In the genomic region with DNA sequence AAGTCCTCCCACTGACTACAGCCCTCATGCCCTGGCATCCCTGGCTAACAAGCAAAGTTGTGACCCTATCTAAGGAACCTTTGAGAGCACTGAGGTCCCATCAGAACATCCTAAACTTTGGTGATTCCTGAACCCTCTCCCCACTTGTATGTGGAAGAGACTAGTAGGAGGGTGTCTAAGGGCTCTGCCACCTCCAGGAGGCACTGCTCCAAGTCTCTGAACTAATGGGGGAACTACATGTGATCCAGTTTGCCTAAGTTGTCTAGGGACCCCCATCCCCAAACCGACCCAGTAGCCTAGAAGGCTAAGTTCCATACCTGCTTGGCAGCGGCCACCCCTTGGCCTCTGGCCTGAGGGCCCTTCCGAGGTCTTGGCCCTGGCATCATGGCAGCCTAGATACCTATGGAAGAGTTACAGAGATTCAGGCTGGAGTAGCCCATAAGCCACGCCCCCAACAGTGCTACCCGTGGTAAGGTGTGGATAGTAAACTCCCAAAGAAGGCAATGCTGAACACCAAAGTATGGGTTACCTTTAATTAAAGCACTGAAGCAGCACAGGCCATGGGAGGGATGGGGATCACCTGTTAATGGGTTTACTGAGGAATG, we compare ENCODE assay signal across 10 cellular contexts. TPM values are rescaled to one million over a fixed set of nuclear protein-coding genes. Genes with fewer than 3 reads are reported as not detected.
DNase-seq lines count a peak whose midpoint lies in the region; ATAC-seq, FAIRE-seq and TF ChIP-seq lines count a peak whose summit lies in the region.
"Had no signal": no experiment of that assay in that cellular context is flagged by ENCODE, and none has a peak within 500 bp of the region (broad histone marks: within the 10 kb centered on the region; RNA-seq: fewer than 3 reads in every experiment).

No MANE protein-coding gene starts in this region.

- CTCF ChIA-PET in HepG2 (lab: Yijun Ruan, JAX; ENCODE audit: low intra/inter-chr PET ratio, low total read pairs), result no interaction called here

- H2AFZ ChIP-seq in HepG2 (ENCODE audit: low read length), result no peak overlapping the region

- no peaks in the 10 kb centered on the region for H3K27me3 Mint-ChIP-seq in activated naive CD8-positive, alpha-beta T cell treated with anti-CD3 and anti-CD28 coated beads, Interleukin-2, amount 10 ng/mL, durations not matched to agents 7 days and 5 days
- H3K27me3 Mint-ChIP-seq in memory B cell, result no peaks in the 10 kb centered on the region

- no peaks in the 10 kb centered on the region for H4K20me1 ChIP-seq in HepG2 (ENCODE audit: insufficient read depth, low read length)

- intact Hi-C loops in HepG2 (cut with micrococcal nuclease; ENCODE audit: unreplicated experiment), result no loop called here
- intact Hi-C loops in right lobe of liver (cut with DNase I), result no loop called here

- 82% methylated on average over 3 of the region's 5 CpGs for WGBS in HepG2 (ENCODE audit: low lambda C conversion rate)
- WGBS in right lobe of liver (ENCODE audit: insufficient coverage, low coverage, low lambda C conversion rate, missing lambda C conversion rate), result 59% methylated on average over 3 of the region's 5 CpGs

- no peak for FAIRE-seq in HepG2 (lab: Jason Lieb, UNC)
- FAIRE-seq: G401.6 had no signal

- peak overlapping the region; percentile 98 for H3K27ac Mint-ChIP-seq in activated naive CD8-positive, alpha-beta T cell treated with anti-CD3 and anti-CD28 coated beads, Interleukin-2, amount 10 ng/mL, durations not matched to agents 7 days and 5 days
- H3K27ac Mint-ChIP-seq in memory B cell, result peak overlapping the region; percentile 41

- H3K9me3 Mint-ChIP-seq in activated naive CD8-positive, alpha-beta T cell treated with anti-CD3 and anti-CD28 coated beads, Interleukin-2, amount 10 ng/mL, durations not matched to agents 7 days and 5 days, result no peaks in the 10 kb centered on the region
- H3K9me3 Mint-ChIP-seq in memory B cell, result no peaks in the 10 kb centered on the region

- no TSS peak for BruUV-seq in HepG2 (replicated peaks; lab: Mats Ljungman, UMichigan)

- no peak for DNase-seq in HepG2 (ENCODE audit: low spot score)
- DNase-seq in right lobe of liver, result no peak
- no peak for DNase-seq in activated naive CD8-positive, alpha-beta T cell treated with anti-CD3 and anti-CD28 coated beads, Interleukin-2, amount 10 ng/mL, durations not matched to agents 7 days and 5 days
- no peak for DNase-seq in memory B cell (ENCODE audit: low spot score in 2 of 2)
- no peak for DNase-seq in KG1 (lab: John Stamatoyannopoulos, UW)
- DNase-seq in NCI-H774 (lab: John Stamatoyannopoulos, UW), result no peak
- DNase-seq in NCI-H526 treated with DMSO at 0.1 percent for 48 hours (lab: John Stamatoyannopoulos, UW), result no peak

- H3K9me3 ChIP-seq in HepG2 (ENCODE audit: low read length) (no peaks in the 10 kb centered on the region), right lobe of liver (no peaks in the 10 kb centered on the region)
- H3K9me3 ChIP-seq: heart right ventricle had no signal

- H3K79me2 ChIP-seq in HepG2 (ENCODE audit: insufficient read depth, low read length), result peaks cover 14% of the 10 kb centered on the region

- no peak for TF ChIP-seq CTCF in HepG2 (CRISPR knock-in tag; IDR thresholded peaks at IDR 0.05)
- no peak for TF ChIP-seq CTCF in right lobe of liver (IDR thresholded peaks at IDR 0.05)

- ATAC-seq in HepG2, result no peak
- no peak for ATAC-seq in right lobe of liver
- ATAC-seq in activated naive CD8-positive, alpha-beta T cell treated with anti-CD3 and anti-CD28 coated beads, Interleukin-2, amount 10 ng/mL, durations not matched to agents 7 days and 5 days (ENCODE audit: low read depth), result no peak
- ATAC-seq in memory B cell (ENCODE audit: low read depth), result no peak
- no peak for ATAC-seq in HG03135 (IDR thresholded peaks at IDR 0.05; ENCODE audit: unreplicated experiment)

- TF ChIP-seq POLR2A in HepG2 (IDR thresholded peaks at IDR 0.05; ENCODE audit: insufficient read depth in 1 of 2, low read depth in 2 of 2, low read length in 2 of 2), result no peak
- TF ChIP-seq POLR2A in right lobe of liver (IDR thresholded peaks at IDR 0.05), result no peak

- in situ Hi-C loops in HepG2 (cut with HindIII; ENCODE audit: extremely low pct_ligation_motif_present, low pct_unique_long_range_greater_than_20kb), result no loop called here

- H3K36me3 ChIP-seq in HepG2 (replicated peaks in 1 of 2; ENCODE audit: control insufficient read depth in 1 of 2, insufficient read depth in 2 of 2, low read length in 2 of 2), result peaks cover 20 to 37% of the 10 kb centered on the region in 2 experiments
- peaks cover 0 to 40% (median 17%) of the 10 kb centered on the region in 4 donors for H3K36me3 ChIP-seq in right lobe of liver

- H3K4me3 ChIP-seq in HepG2 (replicated peaks in 1 of 3; ENCODE audit: insufficient read depth in 1 of 3, low read depth in 2 of 3, low read length in 3 of 3) (peak overlapping the region in 2 of 3 experiments; percentile 98 to 99; a peak in 3 of 6 replicates), right lobe of liver (no peak overlapping the region)

- peak overlapping the region; percentile 98 for H3K4me3 Mint-ChIP-seq in activated naive CD8-positive, alpha-beta T cell treated with anti-CD3 and anti-CD28 coated beads, Interleukin-2, amount 10 ng/mL, durations not matched to agents 7 days and 5 days
- peak overlapping the region; percentile 51 for H3K4me3 Mint-ChIP-seq in memory B cell

- no peak for TF ChIP-seq RAD21 in HepG2 (CRISPR knock-in tag; IDR thresholded peaks at IDR 0.05)

- H3K27me3 ChIP-seq in HepG2 (ENCODE audit: control insufficient read depth in 1 of 2, insufficient read depth in 2 of 2, low read length in 2 of 2) (no peaks in the 10 kb centered on the region; a peak in 1 of 5 replicates), right lobe of liver (no peaks in the 10 kb centered on the region)

- peaks cover 25% of the 10 kb centered on the region for H3K36me3 Mint-ChIP-seq in activated naive CD8-positive, alpha-beta T cell treated with anti-CD3 and anti-CD28 coated beads, Interleukin-2, amount 10 ng/mL, durations not matched to agents 7 days and 5 days
- peaks cover 23% of the 10 kb centered on the region for H3K36me3 Mint-ChIP-seq in memory B cell

- POLR2A ChIA-PET in HepG2 (lab: Yijun Ruan, JAX), result interaction anchor here (3.0 kb wide), 1 partner anchor 12 kb away, joined by 22 read pairs; no protein-coding TSS in a partner anchor
- POLR2A ChIA-PET in activated naive CD8-positive, alpha-beta T cell treated with anti-CD3 and anti-CD28 coated beads, Interleukin-2, amount 10 ng/mL, durations not matched to agents 7 days and 5 days (lab: Charles Lee), result interaction anchor here (1.2 to 4.6 kb wide), 5 partner anchors 11 to 339 kb away, joined by 3 to 34 read pairs (median 6); a partner anchor contains a TSS

- peaks cover 44% of the 10 kb centered on the region for H3K4me1 ChIP-seq in HepG2 (ENCODE audit: insufficient read depth, low read length)
- peaks cover 0 to 6% (median 2%) of the 10 kb centered on the region in 4 donors for H3K4me1 ChIP-seq in right lobe of liver

- H3K4me1 Mint-ChIP-seq in activated naive CD8-positive, alpha-beta T cell treated with anti-CD3 and anti-CD28 coated beads, Interleukin-2, amount 10 ng/mL, durations not matched to agents 7 days and 5 days, result peaks cover 34% of the 10 kb centered on the region
- peaks cover 20% of the 10 kb centered on the region for H3K4me1 Mint-ChIP-seq in memory B cell

- H3K9ac ChIP-seq in HepG2 (ENCODE audit: insufficient read depth, low read depth, low read length), result no peak overlapping the region

- TF ChIP-seq EP300 in HepG2 (IDR thresholded peaks at IDR 0.05; ENCODE audit: low read depth in 2 of 2, low read length in 2 of 2) (no peak), HepG2 (CRISPR knock-in tag; IDR thresholded peaks at IDR 0.05; ENCODE audit: borderline replicate concordance) (no peak)

- H3K4me2 ChIP-seq in HepG2 (ENCODE audit: low read depth, low read length), result peak overlapping the region; percentile 99

- H3K27ac ChIP-seq in HepG2 (ENCODE audit: extremely low read length, insufficient read depth, low read length), result no peak overlapping the region
- H3K27ac ChIP-seq in right lobe of liver, result no peak overlapping the region

RNA-seq across cellular contexts. Expression of a gene that starts 1.7 kb away (rescaled TPM):
- total RNA-seq in HepG2 (2016; rRNA removed; fragmentation: Illumina TruSeq; extraction: Trizol) (11.5 and 19.2 TPM in 2 replicates), right lobe of liver (10 to 100 TPM; 11.8 to 18.0 (median 15.1) TPM)
- 3.3 and 5.5 TPM in 2 replicates for total RNA-seq in HepG2 (2016; cell fraction: cytosol; rRNA removed; fragmentation: Illumina TruSeq; extraction: Trizol; ENCODE audit: low read depth)
- total RNA-seq in HepG2 (2016; cell fraction: insoluble cytoplasmic fraction; rRNA removed; fragmentation: Illumina TruSeq; extraction: Trizol), result 11.9 and 18.4 TPM in 2 replicates
- total RNA-seq in HepG2 (2016; cell fraction: membrane; rRNA removed; fragmentation: Illumina TruSeq; extraction: Trizol), result 5.4 and 7.6 TPM in 2 replicates
- total RNA-seq in HepG2 (2016; cell fraction: nucleus; rRNA removed; fragmentation: Illumina TruSeq; extraction: Trizol), result 22.1 and 25.1 TPM in 2 replicates
- polyA plus RNA-seq in HepG2 (2011; rRNA removed), result 7.2 and 11.7 TPM in 2 replicates
- polyA plus RNA-seq in HepG2 (2011; cell fraction: cytosol; rRNA removed), result 3.5 and 4.3 TPM in 2 replicates
- 30.6 and 35.5 TPM in 2 replicates for polyA plus RNA-seq in HepG2 (2011; cell fraction: nucleus; rRNA removed)
- 6.5 and 7.1 TPM in 2 replicates for polyA plus RNA-seq in HepG2 (2012)
- polyA plus RNA-seq in HepG2 (2016; cell fraction: cytosol; fragmentation: Illumina TruSeq; extraction: Trizol; ENCODE audit: low read depth), result 1.2 and 1.7 TPM in 2 replicates
- 10.2 and 12.7 TPM in 2 replicates for polyA plus RNA-seq in HepG2 (2016; cell fraction: insoluble cytoplasmic fraction; fragmentation: Illumina TruSeq; extraction: Trizol; ENCODE audit: low read depth)
- polyA plus RNA-seq in HepG2 (2016; cell fraction: membrane; fragmentation: Illumina TruSeq; extraction: Trizol; ENCODE audit: low read depth), result 3.4 and 4.2 TPM in 2 replicates
- polyA plus RNA-seq in HepG2 (2016; cell fraction: nucleus; fragmentation: Illumina TruSeq; extraction: Trizol; ENCODE audit: insufficient read depth, low read depth), result 34.4 and 38.3 TPM in 2 replicates
- polyA minus RNA-seq in HepG2 (2011; rRNA and poly(A)+ RNA removed; ENCODE audit: low replicate concordance), result 12.4 and 24.4 TPM in 2 replicates
- 11.1 and 13.8 TPM in 2 replicates for polyA minus RNA-seq in HepG2 (2011; cell fraction: cytosol; rRNA and poly(A)+ RNA removed)
- 23.9 and 32.8 TPM in 2 replicates for polyA minus RNA-seq in HepG2 (2011; cell fraction: nucleus; rRNA and poly(A)+ RNA removed)
- total RNA-seq in activated naive CD8-positive, alpha-beta T cell treated with anti-CD3 and anti-CD28 coated beads, Interleukin-2, amount 10 ng/mL, durations not matched to agents 7 days and 5 days, result 10 to 100 TPM; 69.3 to 75.6 TPM

RNA-seq across cellular contexts. Expression of a gene that starts 39.9 kb away (rescaled TPM):
- 23.5 and 32.5 TPM in 2 replicates for total RNA-seq in HepG2 (2016; rRNA removed; fragmentation: Illumina TruSeq; extraction: Trizol)
- total RNA-seq in HepG2 (2016; cell fraction: cytosol; rRNA removed; fragmentation: Illumina TruSeq; extraction: Trizol; ENCODE audit: low read depth), result 3.9 and 5.6 TPM in 2 replicates
- 23.9 and 30.9 TPM in 2 replicates for total RNA-seq in HepG2 (2016; cell fraction: insoluble cytoplasmic fraction; rRNA removed; fragmentation: Illumina TruSeq; extraction: Trizol)
- 11.2 and 12.3 TPM in 2 replicates for total RNA-seq in HepG2 (2016; cell fraction: membrane; rRNA removed; fragmentation: Illumina TruSeq; extraction: Trizol)
- total RNA-seq in HepG2 (2016; cell fraction: nucleus; rRNA removed; fragmentation: Illumina TruSeq; extraction: Trizol), result 15.4 and 16.0 TPM in 2 replicates
- 4.6 and 7.0 TPM in 2 replicates for polyA plus RNA-seq in HepG2 (2011; rRNA removed)
- polyA plus RNA-seq in HepG2 (2011; cell fraction: cytosol; rRNA removed), result 4.3 and 7.5 TPM in 2 replicates
- polyA plus RNA-seq in HepG2 (2011; cell fraction: nucleus; rRNA removed), result 3.6 and 4.3 TPM in 2 replicates
- polyA plus RNA-seq in HepG2 (2012), result 2.5 and 5.7 TPM in 2 replicates
- polyA plus RNA-seq in HepG2 (2016; cell fraction: cytosol; fragmentation: Illumina TruSeq; extraction: Trizol; ENCODE audit: low read depth), result 1.8 and 2.2 TPM in 2 replicates
- polyA plus RNA-seq in HepG2 (2016; cell fraction: insoluble cytoplasmic fraction; fragmentation: Illumina TruSeq; extraction: Trizol; ENCODE audit: low read depth), result 21.0 and 21.7 TPM in 2 replicates
- polyA plus RNA-seq in HepG2 (2016; cell fraction: membrane; fragmentation: Illumina TruSeq; extraction: Trizol; ENCODE audit: low read depth), result 4.3 and 5.4 TPM in 2 replicates
- 13.3 and 13.8 TPM in 2 replicates for polyA plus RNA-seq in HepG2 (2016; cell fraction: nucleus; fragmentation: Illumina TruSeq; extraction: Trizol; ENCODE audit: insufficient read depth, low read depth)
- polyA minus RNA-seq in HepG2 (2011; rRNA and poly(A)+ RNA removed; ENCODE audit: low replicate concordance), result 10.5 and 58.7 TPM in 2 replicates
- polyA minus RNA-seq in HepG2 (2011; cell fraction: cytosol; rRNA and poly(A)+ RNA removed), result 3.5 and 5.4 TPM in 2 replicates
- polyA minus RNA-seq in HepG2 (2011; cell fraction: nucleus; rRNA and poly(A)+ RNA removed), result 5.2 and 6.1 TPM in 2 replicates
- 1 to 10 TPM in 2 of 6 experiments, under 1 TPM in 4; 0.11 to 4.0 (median 0.45) TPM for total RNA-seq in right lobe of liver
- total RNA-seq in activated naive CD8-positive, alpha-beta T cell treated with anti-CD3 and anti-CD28 coated beads, Interleukin-2, amount 10 ng/mL, durations not matched to agents 7 days and 5 days, result 10 to 100 TPM; 25.6 to 25.7 TPM

RNA-seq across cellular contexts. Expression of a gene that starts 40.1 kb away (rescaled TPM):
- total RNA-seq in HepG2 (2016; rRNA removed; fragmentation: Illumina TruSeq; extraction: Trizol), result 45.5 and 60.0 TPM in 2 replicates
- 24.0 and 30.6 TPM in 2 replicates for total RNA-seq in HepG2 (2016; cell fraction: cytosol; rRNA removed; fragmentation: Illumina TruSeq; extraction: Trizol; ENCODE audit: low read depth)
- total RNA-seq in HepG2 (2016; cell fraction: insoluble cytoplasmic fraction; rRNA removed; fragmentation: Illumina TruSeq; extraction: Trizol), result 47.2 and 58.7 TPM in 2 replicates
- 38.0 and 40.1 TPM in 2 replicates for total RNA-seq in HepG2 (2016; cell fraction: membrane; rRNA removed; fragmentation: Illumina TruSeq; extraction: Trizol)
- total RNA-seq in HepG2 (2016; cell fraction: nucleus; rRNA removed; fragmentation: Illumina TruSeq; extraction: Trizol), result 30.0 and 32.4 TPM in 2 replicates
- polyA plus RNA-seq in HepG2 (2011; rRNA removed), result 18.3 and 19.5 TPM in 2 replicates
- polyA plus RNA-seq in HepG2 (2011; cell fraction: cytosol; rRNA removed), result 11.5 and 12.6 TPM in 2 replicates
- polyA plus RNA-seq in HepG2 (2011; cell fraction: nucleus; rRNA removed), result 28.2 and 31.9 TPM in 2 replicates
- polyA plus RNA-seq in HepG2 (2012), result 20.5 and 34.5 TPM in 2 replicates
- 46.0 and 48.7 TPM in 2 replicates for polyA plus RNA-seq in HepG2 (2016; cell fraction: cytosol; fragmentation: Illumina TruSeq; extraction: Trizol; ENCODE audit: low read depth)
- 73.6 and 78.2 TPM in 2 replicates for polyA plus RNA-seq in HepG2 (2016; cell fraction: insoluble cytoplasmic fraction; fragmentation: Illumina TruSeq; extraction: Trizol; ENCODE audit: low read depth)
- polyA plus RNA-seq in HepG2 (2016; cell fraction: membrane; fragmentation: Illumina TruSeq; extraction: Trizol; ENCODE audit: low read depth), result 51.2 and 53.5 TPM in 2 replicates
- polyA plus RNA-seq in HepG2 (2016; cell fraction: nucleus; fragmentation: Illumina TruSeq; extraction: Trizol; ENCODE audit: insufficient read depth, low read depth), result 53.4 and 55.7 TPM in 2 replicates
- 20.8 and 52.1 TPM in 2 replicates for polyA minus RNA-seq in HepG2 (2011; rRNA and poly(A)+ RNA removed; ENCODE audit: low replicate concordance)
- 8.8 and 10.9 TPM in 2 replicates for polyA minus RNA-seq in HepG2 (2011; cell fraction: cytosol; rRNA and poly(A)+ RNA removed)
- 51.6 and 60.4 TPM in 2 replicates for polyA minus RNA-seq in HepG2 (2011; cell fraction: nucleus; rRNA and poly(A)+ RNA removed)
- 10 to 100 TPM in 4 of 6 experiments, 1 to 10 TPM in 2; 4.5 to 14.4 (median 11.4) TPM for total RNA-seq in right lobe of liver
- 10 to 100 TPM; 87.1 to 92.1 TPM for total RNA-seq in activated naive CD8-positive, alpha-beta T cell treated with anti-CD3 and anti-CD28 coated beads, Interleukin-2, amount 10 ng/mL, durations not matched to agents 7 days and 5 days

Comparison
In these comparisons a context has a peak if more than half of its experiments do, and no peak if none do; other contexts are left out.
1. H3K4me3 ChIP-seq: peak in HepG2 (2 of 3); none in right lobe of liver (0 of 3).